In genomic region chr13:70960841-70961443, GRCh38 we compare ENCODE assay signal across 8 cellular contexts.
DNase-seq lines count a peak whose midpoint lies in the region; ATAC-seq and TF ChIP-seq lines count a peak whose summit lies in the region.

No MANE protein-coding gene starts in this region.

- no peak for TF ChIP-seq POLR2A in testis (IDR thresholded peaks at IDR 0.05)
- no peak for TF ChIP-seq POLR2A in spleen (IDR thresholded peaks at IDR 0.05)

- DNase-seq in EH (ENCODE audit: low read depth): peak; percentile 0
- DNase-seq in RKO (ENCODE audit: low spot score): peak; percentile 66
- peak; percentile 21 for DNase-seq in fibroblast of peridontal ligament (ENCODE audit: extremely low read depth)
- no peak for DNase-seq in testis
- no peak for DNase-seq in GF-D8 (lab: John Stamatoyannopoulos, UW)
- no peak for DNase-seq in spleen

- no peaks in the 10 kb centered on the region for H3K27me3 ChIP-seq in testis
- no peaks in the 10 kb centered on the region for H3K27me3 ChIP-seq in spleen (replicated peaks in 1 of 7)

- ATAC-seq in HG02885 (IDR thresholded peaks at IDR 0.05; ENCODE audit: poor library complexity, unreplicated experiment) (peak; percentile 53), GM19023 (IDR thresholded peaks at IDR 0.05; ENCODE audit: unreplicated experiment) (no peak)

- H3K36me3 ChIP-seq in testis (ENCODE audit: low read depth, missing control alignments) (no peaks in the 10 kb centered on the region), spleen (no peaks in the 10 kb centered on the region)

- intact Hi-C loops in testis (cut with DNase I; ENCODE audit: low total_unique reads) (no loop called here), spleen (cut with DNase I; ENCODE audit: low total_unique reads) (no loop called here)

- H3K4me3 ChIP-seq in testis (no peak overlapping the region), spleen (no peak overlapping the region)

- H3K9me3 ChIP-seq in testis (no peaks in the 10 kb centered on the region), spleen (no peaks in the 10 kb centered on the region)

- H3K27ac ChIP-seq in testis (no peak overlapping the region), spleen (no peak overlapping the region)

- H3K4me1 ChIP-seq in testis (no peaks in the 10 kb centered on the region), spleen (no peaks in the 10 kb centered on the region)

- TF ChIP-seq CTCF in testis (IDR thresholded peaks at IDR 0.05) (peak in 2 of 3 experiments; percentile 32 to 67), spleen (IDR thresholded peaks at IDR 0.05 in 8 of 11, conservative IDR thresholded peaks at IDR 0.05 in 3 of 11) (peak in 5 of 11 experiments; percentile 20 to 45 (median 27))

- WGBS in testis, 2 donors: 32 to 39% methylated on average over 9 of the region's 9 CpGs
- WGBS in spleen, 5 donors: 44 to 57% (median 50%) methylated on average over 9 of the region's 9 CpGs

Comparison
In these comparisons a context has a peak if more than half of its experiments do, and no peak if none do; other contexts are left out.
1. DNase-seq: peak in EH (single experiment), RKO (single experiment) and fibroblast of peridontal ligament (single experiment); none in testis (single experiment), GF-D8 (single experiment) and spleen (single experiment).